8 cellular contexts compared by ENCODE assay signal in the genomic region with DNA sequence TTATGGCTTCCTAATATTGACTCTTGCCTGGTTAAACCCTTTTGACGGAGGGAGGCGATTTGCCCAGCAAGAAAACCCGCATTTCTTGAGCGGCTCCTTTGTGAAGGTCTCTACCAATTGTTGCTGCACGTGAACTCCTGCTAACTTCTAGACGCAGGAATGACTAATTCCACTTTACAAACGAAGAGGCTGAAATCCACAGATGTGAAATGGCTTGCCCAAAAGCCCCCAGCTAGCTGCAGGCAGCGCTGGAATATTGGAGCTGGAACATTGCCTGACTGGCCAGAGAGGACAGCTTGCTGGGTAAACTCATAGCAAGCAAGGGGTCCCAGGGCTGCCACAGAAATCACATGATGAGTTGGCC. TPM values are rescaled to one million over a fixed set of nuclear protein-coding genes. Genes with fewer than 3 reads are reported as not detected.
A peak's percentile ranks its signal among the peaks of the same experiment; 100 is the strongest.
DNase-seq lines count a peak whose midpoint lies in the region; ATAC-seq and TF ChIP-seq lines count a peak whose summit lies in the region.

No MANE protein-coding gene starts in this region.

- no peak for ATAC-seq in right lobe of liver
- no peak for ATAC-seq in HG03196 (IDR thresholded peaks at IDR 0.05; ENCODE audit: unreplicated experiment)

- no peaks in the 10 kb centered on the region for H3K9me3 ChIP-seq in ascending aorta
- no peaks in the 10 kb centered on the region for H3K9me3 ChIP-seq in right lobe of liver
- no peaks in the 10 kb centered on the region for H3K9me3 ChIP-seq in transverse colon

- no peaks in the 10 kb centered on the region for H3K36me3 Mint-ChIP-seq in activated naive CD4-positive, alpha-beta T cell treated with anti-CD3 and anti-CD28 coated beads, Interleukin-2, amount 50 U/mL, for 24 hours

- WGBS in right lobe of liver (ENCODE audit: insufficient coverage, low coverage, low lambda C conversion rate, missing lambda C conversion rate) = 6% methylated on average over 8 of the region's 8 CpGs
- 0 to 6% methylated on average over 3 to 8 of the region's 8 CpGs for WGBS in transverse colon (ENCODE audit: low coverage in 1 of 2), 2 donors

- H3K4me3 ChIP-seq in ascending aorta (peak overlapping the region; percentile 67 to 72), right lobe of liver (peak overlapping the region; percentile 37 to 84 (median 63)), transverse colon (peak overlapping the region; percentile 15 to 65 (median 58))

- TF ChIP-seq POLR2A in right lobe of liver (IDR thresholded peaks at IDR 0.05) (no peak), transverse colon (IDR thresholded peaks at IDR 0.05) (no peak)

- peaks cover 17% of the 10 kb centered on the region for H3K27me3 Mint-ChIP-seq in activated naive CD4-positive, alpha-beta T cell treated with anti-CD3 and anti-CD28 coated beads, Interleukin-2, amount 50 U/mL, for 24 hours

- no peak for TF ChIP-seq EP300 in transverse colon (IDR thresholded peaks at IDR 0.05; ENCODE audit: low read depth)

- TF ChIP-seq CTCF in ascending aorta (IDR thresholded peaks at IDR 0.05) (no peak), right lobe of liver (IDR thresholded peaks at IDR 0.05) (no peak), transverse colon (IDR thresholded peaks at IDR 0.05) (no peak)

- H3K27ac ChIP-seq in ascending aorta = peak overlapping the region; percentile 47 to 63
- H3K27ac ChIP-seq in right lobe of liver = peak overlapping the region in 1 of 3 donors; percentile 64
- peak overlapping the region; percentile 93 to 96 (median 94) for H3K27ac ChIP-seq in transverse colon

- H3K27ac Mint-ChIP-seq in activated naive CD4-positive, alpha-beta T cell treated with anti-CD3 and anti-CD28 coated beads, Interleukin-2, amount 50 U/mL, for 24 hours = no peak overlapping the region

- peak overlapping the region; percentile 73 for H3K4me3 Mint-ChIP-seq in activated naive CD4-positive, alpha-beta T cell treated with anti-CD3 and anti-CD28 coated beads, Interleukin-2, amount 50 U/mL, for 24 hours

- no peak for DNase-seq in activated naive CD4-positive, alpha-beta T cell treated with Interleukin-2 at 50 U/mL for 16 hours
- DNase-seq in ascending aorta (ENCODE audit: low spot score in 2 of 2) = no peak
- DNase-seq in right lobe of liver = no peak
- no peak for DNase-seq in transverse colon
- DNase-seq in HPDE6-E6E7 (ENCODE audit: extremely low spot score) = no peak
- no peak for DNase-seq in NOMO-1 (lab: John Stamatoyannopoulos, UW; ENCODE audit: unreplicated experiment in 2 of 2)

- H3K27me3 ChIP-seq in ascending aorta (no peaks in the 10 kb centered on the region), right lobe of liver (no peaks in the 10 kb centered on the region), transverse colon (no peaks in the 10 kb centered on the region)

- H3K4me1 ChIP-seq in ascending aorta (peaks cover 6 to 13% of the 10 kb centered on the region in 2 donors), right lobe of liver (peaks cover 0 to 31% (median 10%) of the 10 kb centered on the region in 4 donors), transverse colon (peaks cover 5 to 49% (median 33%) of the 10 kb centered on the region in 4 donors)

- no peaks in the 10 kb centered on the region for H3K9me3 Mint-ChIP-seq in activated naive CD4-positive, alpha-beta T cell treated with anti-CD3 and anti-CD28 coated beads, Interleukin-2, amount 50 U/mL, for 24 hours

- H3K36me3 ChIP-seq in ascending aorta (no peaks in the 10 kb centered on the region), right lobe of liver (peaks cover 0 to 2% (median 0%) of the 10 kb centered on the region in 4 donors), transverse colon (no peaks in the 10 kb centered on the region)

- peaks cover 26% of the 10 kb centered on the region for H3K4me1 Mint-ChIP-seq in activated naive CD4-positive, alpha-beta T cell treated with anti-CD3 and anti-CD28 coated beads, Interleukin-2, amount 50 U/mL, for 24 hours

- intact Hi-C loops in ascending aorta (cut with DNase I) = no loop called here
- intact Hi-C loops in right lobe of liver (cut with DNase I) = no loop called here
- intact Hi-C loops in transverse colon (cut with DNase I; ENCODE audit: low total_unique reads) = no loop called here

- in situ Hi-C loops in transverse colon (cut with MboI; ENCODE audit: low pct_ligation_motif_present in 1 of 4, low pct_unique_long_range_greater_than_20kb in 1 of 4, low sequenced_read_pairs in 3 of 4) = loop anchor here in 1 of 4 donors (25.0 kb wide), 1 partner anchor 154 kb away; the partner anchor contains the start of genes C22orf23 and POLR2F

RNA-seq across cellular contexts. Expression of gene GCAT, which starts 0.5 kb away (rescaled TPM):
- total RNA-seq in ascending aorta = 4.5 TPM
- 10 to 100 TPM; 21.9 to 43.0 (median 29.8) TPM for total RNA-seq in right lobe of liver
- 10 to 100 TPM in 1 of 4 donors, 1 to 10 TPM in 3; 6.4 to 10.1 (median 7.7) TPM for total RNA-seq in transverse colon

RNA-seq across cellular contexts. Expression of gene GALR3, which starts 14.9 kb away (rescaled TPM):
- total RNA-seq in ascending aorta = not detected
- under 1 TPM in 2 of 6 experiments, not detected in 4; 0.29 to 0.83 TPM for total RNA-seq in right lobe of liver
- not detected for total RNA-seq in transverse colon

RNA-seq across cellular contexts. Expression of gene ANKRD54, which starts 35.9 kb away (rescaled TPM):
- total RNA-seq in ascending aorta (61.8 TPM), right lobe of liver (10 to 100 TPM in 2 of 6 experiments, 1 to 10 TPM in 4; 7.3 to 20.7 (median 9.7) TPM), transverse colon (10 to 100 TPM; 12.7 to 86.8 (median 40.6) TPM)

RNA-seq across cellular contexts. Expression of gene EIF3L, which starts 40.9 kb away (rescaled TPM):
- total RNA-seq in ascending aorta (256 TPM), right lobe of liver (100 to 1,000 TPM; 117 to 200 (median 164) TPM), transverse colon (100 to 1,000 TPM in 3 of 4 donors, 10 to 100 TPM in 1; 89.4 to 292 (median 217) TPM)
